ENCODE assay signal across 8 cellular contexts in genomic region chr4:185471235-185472062, GRCh38. TPM values are rescaled to one million over a fixed set of nuclear protein-coding genes. Genes with fewer than 3 reads are reported as not detected.
A peak's percentile ranks its signal among the peaks of the same experiment; 100 is the strongest.
DNase-seq lines count a peak whose midpoint lies in the region; ATAC-seq lines count a peak whose summit lies in the region.

TSS of gene CCDC110 (minus strand) at chr4:185471733. CDS start at chr4:185471683, 50 bp downstream.

- peak within 1 kb of the TSS; percentile 96 for H2BK15ac ChIP-seq in mesenchymal stem cell (ENCODE audit: low read depth, poor library complexity, severe bottlenecking)

- H3K4me3 ChIP-seq in mesenchymal stem cell (ENCODE audit: insufficient read depth in 1 of 2, low read depth in 1 of 2, low read length in 2 of 2), result peak within 1 kb of the TSS; percentile 84 to 96

- H3K4me2 ChIP-seq in mesenchymal stem cell (ENCODE audit: low read length, poor library complexity, severe bottlenecking), result peak within 1 kb of the TSS; percentile 98

- H3K18ac ChIP-seq in mesenchymal stem cell (ENCODE audit: low read depth in 1 of 2, low read length in 2 of 2), result peak within 1 kb of the TSS; percentile 86 to 89

- H3K4ac ChIP-seq in mesenchymal stem cell (ENCODE audit: low read depth in 1 of 2, low read length in 2 of 2), result peak within 1 kb of the TSS; percentile 29 to 31

- peaks cover 8% of the 10 kb centered on the region for H3K4me1 ChIP-seq in mesenchymal stem cell (ENCODE audit: control insufficient read depth, insufficient read depth, low read depth, low read length)

- H3K27ac ChIP-seq in mesenchymal stem cell (ENCODE audit: low read length, poor library complexity, severe bottlenecking), result peak within 1 kb of the TSS; percentile 2

- peak within 1 kb of the TSS; percentile 97 for H2BK120ac ChIP-seq in mesenchymal stem cell (ENCODE audit: low read depth, low read length)

- peak within 1 kb of the TSS in 1 of 2 experiments; percentile 39 for H2BK12ac ChIP-seq in mesenchymal stem cell (ENCODE audit: low read length in 2 of 2)

- H3K36me3 ChIP-seq in mesenchymal stem cell (ENCODE audit: control insufficient read depth in 1 of 2, insufficient read depth in 2 of 2, low read depth in 1 of 2, low read length in 2 of 2), result no peaks in the 10 kb centered on the region

- DNase-seq in C1 segment of cervical spinal cord (lab: John Stamatoyannopoulos, UW) (peak; percentile 55 to 95 (median 87)), GM19240 (ENCODE audit: insufficient read length, low spot score) (peak; percentile 69), NCI-H69 (lab: John Stamatoyannopoulos, UW) (peak; percentile 85), mesenchymal stem cell (peak; percentile 88)
- peak; percentile 82 to 84 for DNase-seq in activated CD8-positive, alpha-beta memory T cell treated with anti-CD3 and anti-CD28 coated beads for 1 hour (ENCODE audit: extremely low read depth in 1 of 2, low read depth in 1 of 2)
- peak; percentile 86 for DNase-seq in effector CD8-positive, alpha-beta T cell (lab: John Stamatoyannopoulos, UW)
- peak; percentile 81 for DNase-seq in stimulated activated CD8-positive, alpha-beta memory T cell treated with anti-CD3 and anti-CD28 coated beads, Interleukin-12 subunit alpha, Interleukin-12 subunit beta, amount 100 ng/mL, for 1 hour (ENCODE audit: low read depth)

- 1% methylated on average over 58 of the region's 92 CpGs for WGBS in mesenchymal stem cell

- H3K23ac ChIP-seq in mesenchymal stem cell (ENCODE audit: low read length in 2 of 2), result peak within 1 kb of the TSS; percentile 73 to 86

- peak within 1 kb of the TSS; percentile 99 for H2AFZ ChIP-seq in mesenchymal stem cell (ENCODE audit: low read depth, low read length)

- peak within 1 kb of the TSS in 1 of 2 experiments; percentile 73 for H3K14ac ChIP-seq in mesenchymal stem cell (ENCODE audit: low read length in 2 of 2)

- H2AK5ac ChIP-seq in mesenchymal stem cell (ENCODE audit: low read length, severe bottlenecking), result no peak within 1 kb of the TSS

- H2BK5ac ChIP-seq in mesenchymal stem cell (ENCODE audit: low read depth, low read length, poor library complexity, severe bottlenecking), result no peak within 1 kb of the TSS

- peak within 1 kb of the TSS; percentile 65 for H4K91ac ChIP-seq in mesenchymal stem cell (ENCODE audit: low read length)

- H3K79me1 ChIP-seq in mesenchymal stem cell (replicated peaks; ENCODE audit: low read length, poor library complexity, severe bottlenecking), result no peaks in the 10 kb centered on the region

- H4K8ac ChIP-seq in mesenchymal stem cell (ENCODE audit: low read length), result peak within 1 kb of the TSS; percentile 84

- H3K27me3 ChIP-seq in mesenchymal stem cell (ENCODE audit: control insufficient read depth in 1 of 2, insufficient read depth in 1 of 2, low read length in 2 of 2), result peaks cover 6 to 19% of the 10 kb centered on the region in 2 experiments

- ATAC-seq in HG03442 (IDR thresholded peaks at IDR 0.05; ENCODE audit: unreplicated experiment), result peak; percentile 91

- H3K9ac ChIP-seq in mesenchymal stem cell (ENCODE audit: low read length), result peak within 1 kb of the TSS; percentile 92

- no peaks in the 10 kb centered on the region for H3K9me3 ChIP-seq in mesenchymal stem cell (ENCODE audit: control insufficient read depth, low read length)

RNA-seq across cellular contexts. Expression of gene CCDC110, which starts in this region (rescaled TPM):
- polyA plus RNA-seq in mesenchymal stem cell (2013, experiment 1 of 2), result 1.4 TPM
- 1.3 TPM for polyA plus RNA-seq in mesenchymal stem cell (2013, experiment 2 of 2)

Comparison
In these comparisons a context has a peak if more than half of its experiments do, and no peak if none do; other contexts are left out.
1. Peak in every context shown above with its lines: DNase-seq, ATAC-seq, H3K4me3 ChIP-seq and H3K27ac ChIP-seq.